19 cellular contexts compared by ENCODE assay signal in genomic region chr6:45411959-45412358, GRCh38.
DNase-seq lines count a peak whose midpoint lies in the region; ATAC-seq and TF ChIP-seq lines count a peak whose summit lies in the region.
"Had no signal": no experiment of that assay in that cellular context is flagged by ENCODE, and none has a peak within 500 bp of the region (broad histone marks: within the 10 kb centered on the region; RNA-seq: fewer than 3 reads in every experiment).

No MANE protein-coding gene starts in this region.

- CTCF ChIA-PET in HEK293 (lab: Yijun Ruan, JAX) = interaction anchor here (0.6 to 0.8 kb wide), 4 partner anchors 9 to 330 kb away, joined by 3 to 4 read pairs (median 3); partner anchors contain the start of gene SUPT3H

- H3K27ac ChIP-seq in HEK293 (ENCODE audit: extremely low read depth, low read depth, low read length) (no peak overlapping the region), RWPE2 (ENCODE audit: poor library complexity, severe bottlenecking) (no peak overlapping the region)
- H3K27ac ChIP-seq: Peyer's patch, SJSA1 had no signal

- H3K36me3 ChIP-seq in HEK293 (ENCODE audit: control insufficient read depth in 2 of 2, insufficient read depth in 1 of 2, low read length in 2 of 2) = no peaks in the 10 kb centered on the region
- H3K36me3 ChIP-seq in RWPE2 (ENCODE audit: low read depth) = no peaks in the 10 kb centered on the region
- H3K36me3 ChIP-seq: BE2C, HAP-1, Peyer's patch, SJSA1 had no signal

- peaks cover 22% of the 10 kb centered on the region for H3K4me1 ChIP-seq in HEK293 (ENCODE audit: control insufficient read depth, insufficient read depth, low read length)
- no peaks in the 10 kb centered on the region for H3K4me1 ChIP-seq in RWPE2 (ENCODE audit: insufficient read depth, poor library complexity, severe bottlenecking)
- H3K4me1 ChIP-seq: BE2C, HAP-1, Peyer's patch, SJSA1 had no signal

- TF ChIP-seq CTCF in HEK293 (tag by site-specific recombination; IDR thresholded peaks at IDR 0.05) = no peak
- TF ChIP-seq CTCF in RWPE2 (IDR thresholded peaks at IDR 0.05; ENCODE audit: poor library complexity, severe bottlenecking) = no peak

- H3K9me3 ChIP-seq in HEK293 (ENCODE audit: control insufficient read depth, insufficient read depth, low read depth, low read length) = no peaks in the 10 kb centered on the region
- no peaks in the 10 kb centered on the region for H3K9me3 ChIP-seq in RWPE2 (ENCODE audit: severe bottlenecking)
- H3K9me3 ChIP-seq: BE2C, HAP-1, Peyer's patch, SJSA1 had no signal

- H3K4me3 ChIP-seq in HEK293 (ENCODE audit: low read depth, low read length) (no peak overlapping the region), RWPE2 (ENCODE audit: severe bottlenecking) (no peak overlapping the region)
- H3K4me3 ChIP-seq: GM12878, HAP-1, Peyer's patch, SJSA1 had no signal

- 0 out of 3 replicates have a peak, but pooled peaks have one; percentile 19 for ATAC-seq in RWPE2 (ENCODE audit: low read depth)
- ATAC-seq: GM12878, Right ventricle myocardium inferior had no signal

- POLR2A ChIA-PET in HEK293 (lab: Yijun Ruan, JAX) = no interaction called here

- no peaks in the 10 kb centered on the region for H3K27me3 ChIP-seq in RWPE2 (ENCODE audit: insufficient read depth, poor library complexity, severe bottlenecking)
- H3K27me3 ChIP-seq: Peyer's patch, SJSA1 had no signal

- peak; percentile 22 for DNase-seq in EL
- DNase-seq in RWPE2 (ENCODE audit: low spot score) = no peak
- DNase-seq in fibroblast of peridontal ligament (ENCODE audit: extremely low read depth) = peak; percentile 36
- DNase-seq in activated CD4-positive, CD25-positive, alpha-beta regulatory T cell treated with anti-CD3 and anti-CD28 coated beads, Interleukin-2, amount 50 U/mL, for 72 hours = no peak
- DNase-seq in activated CD4-positive, alpha-beta T cell treated with anti-CD3 and anti-CD28 coated beads, Interleukin-2, amount 50 U/mL, for 4 hours = no peak
- no peak for DNase-seq in cortex of kidney (lab: John Stamatoyannopoulos, UW)
- DNase-seq: BE2C, IMR-90, NCI-H1436, NCI-H187 treated with DMSO at 0.1 percent for 48 hours, NCI-H2227 treated with DMSO at 0.1 percent for 48 hours, NCI-H510A, NCI-H748 treated with DMSO at 0.1 percent for 48 hours, Peyer's patch had no signal

TF ChIP-seq in HEK293, 187 proteins besides CTCF, POLR2A, EP300 and RAD21 (continues in another document):
- TF ChIP-seq ZSCAN23 (tag by site-specific recombination; IDR thresholded peaks at IDR 0.05) (no peak), ZNF274 (IDR thresholded peaks at IDR 0.05; ENCODE audit: low read length) (no peak), ZNF274 (tag by site-specific recombination; IDR thresholded peaks at IDR 0.05; ENCODE audit: borderline replicate concordance) (no peak), BCL11A (tag by site-specific recombination; IDR thresholded peaks at IDR 0.05; ENCODE audit: low read depth) (no peak), ZEB2 (tag by site-specific recombination; IDR thresholded peaks at IDR 0.05) (0 out of 2 replicates have a peak, but pooled peaks have one; percentile 15), ZNF18 (tag by site-specific recombination; IDR thresholded peaks at IDR 0.05) (peak; percentile 73), ZNF501 (tag by site-specific recombination; IDR thresholded peaks at IDR 0.05) (no peak), ZNF223 (tag by site-specific recombination; IDR thresholded peaks at IDR 0.05) (no peak), PRDM10 (tag by site-specific recombination; IDR thresholded peaks at IDR 0.05) (peak; percentile 51), ZNF513 (tag by site-specific recombination; IDR thresholded peaks at IDR 0.05) (no peak), ZNF391 (tag by site-specific recombination; IDR thresholded peaks at IDR 0.05; ENCODE audit: borderline replicate concordance, low read depth) (no peak), ZNF544 (tag by site-specific recombination; IDR thresholded peaks at IDR 0.05) (no peak), ZNF843 (tag by site-specific recombination; IDR thresholded peaks at IDR 0.05) (no peak), ZNF350 (tag by site-specific recombination; IDR thresholded peaks at IDR 0.05) (no peak), ZNF558 (tag by site-specific recombination; IDR thresholded peaks at IDR 0.05) (no peak), ZNF571 (tag by site-specific recombination; IDR thresholded peaks at IDR 0.05) (no peak), ZNF548 (tag by site-specific recombination; IDR thresholded peaks at IDR 0.05) (peak; percentile 44; the same call in 1 of the 2 replicates), ZFP69B (tag by site-specific recombination; IDR thresholded peaks at IDR 0.05) (no peak), ZSCAN16 (tag by site-specific recombination; IDR thresholded peaks at IDR 0.05) (no peak), PRDM4 (tag by site-specific recombination; IDR thresholded peaks at IDR 0.05) (no peak), ZNF157 (tag by site-specific recombination; IDR thresholded peaks at IDR 0.05) (no peak), ZNF629 (tag by site-specific recombination; IDR thresholded peaks at IDR 0.05) (no peak), ZNF701 (tag by site-specific recombination; IDR thresholded peaks at IDR 0.05) (no peak), ZNF768 (tag by site-specific recombination; IDR thresholded peaks at IDR 0.05) (no peak), ZFP37 (tag by site-specific recombination; IDR thresholded peaks at IDR 0.05) (no peak)

Comparison
In these comparisons a context has a peak if more than half of its experiments do, and no peak if none do; other contexts are left out.
1. DNase-seq: peak in EL (single experiment) and fibroblast of peridontal ligament (single experiment); none in RWPE2 (single experiment), activated CD4-positive, CD25-positive, alpha-beta regulatory T cell treated with anti-CD3 and anti-CD28 coated beads, Interleukin-2, amount 50 U/mL, for 72 hours (single experiment), activated CD4-positive, alpha-beta T cell treated with anti-CD3 and anti-CD28 coated beads, Interleukin-2, amount 50 U/mL, for 4 hours (0 of 2) and cortex of kidney (single experiment).